ENCODE assay signal across 19 cellular contexts in genomic region chr12:46470975-46471374, GRCh38.
A peak's percentile ranks its signal among the peaks of the same experiment; 100 is the strongest.
DNase-seq lines count a peak whose midpoint lies in the region; TF ChIP-seq lines count a peak whose summit lies in the region.
"Had no signal": no experiment of that assay in that cellular context is flagged by ENCODE, and none has a peak within 500 bp of the region (broad histone marks: within the 10 kb centered on the region; RNA-seq: fewer than 3 reads in every experiment).

No MANE protein-coding gene starts in this region.

- H3K27me3 Mint-ChIP-seq in HFFc6 (ENCODE audit: insufficient read depth), result no peaks in the 10 kb centered on the region; the same call in 1 of the 2 replicates
- no peaks in the 10 kb centered on the region for H3K27me3 Mint-ChIP-seq in activated T-helper 2 cell treated with anti-CD3 and anti-CD28 coated beads, Interferon-gamma antibody, Interleukin-2, Interleukin-4, amounts not matched to agents 10 μg/mL and 5 μg/mL and 100 μg/mL, durations not matched to agents 14 hours and 24 hours and 36 hours (ENCODE audit: low read depth)
- H3K27me3 Mint-ChIP-seq: IgD-negative memory B cell had no signal

- H2BK15ac ChIP-seq in mesenchymal stem cell (ENCODE audit: low read depth, poor library complexity, severe bottlenecking), result no peak overlapping the region

- H3K4me1 Mint-ChIP-seq in HFFc6 (ENCODE audit: low read depth), result peaks cover 75% of the 10 kb centered on the region
- H3K4me1 Mint-ChIP-seq in activated T-helper 2 cell treated with anti-CD3 and anti-CD28 coated beads, Interferon-gamma antibody, Interleukin-2, Interleukin-4, amounts not matched to agents 10 μg/mL and 5 μg/mL and 100 μg/mL, durations not matched to agents 14 hours and 24 hours and 36 hours (ENCODE audit: low read depth), result peaks cover 32% of the 10 kb centered on the region

- H3K4me1 ChIP-seq in mesenchymal stem cell (ENCODE audit: control insufficient read depth, insufficient read depth, low read depth, low read length), result peaks cover 4% of the 10 kb centered on the region

- H3K9me3 Mint-ChIP-seq in HFFc6, result no peaks in the 10 kb centered on the region
- no peaks in the 10 kb centered on the region for H3K9me3 Mint-ChIP-seq in activated T-helper 2 cell treated with anti-CD3 and anti-CD28 coated beads, Interferon-gamma antibody, Interleukin-2, Interleukin-4, amounts not matched to agents 10 μg/mL and 5 μg/mL and 100 μg/mL, durations not matched to agents 14 hours and 24 hours and 36 hours
- H3K9me3 Mint-ChIP-seq: GM23338, IgD-negative memory B cell had no signal

- intact Hi-C loops in activated T-helper 2 cell treated with anti-CD3 and anti-CD28 coated beads, Interferon-gamma antibody, Interleukin-2, Interleukin-4, amounts not matched to agents 10 μg/mL and 5 μg/mL and 100 μg/mL, durations not matched to agents 14 hours and 24 hours and 36 hours (cut with micrococcal nuclease), result loop anchor here (1.0 to 5.0 kb wide), 3 partner anchors 46 to 254 kb away; no protein-coding TSS in a partner anchor

- peaks cover 6% of the 10 kb centered on the region for H3K79me1 ChIP-seq in mesenchymal stem cell (replicated peaks; ENCODE audit: low read length, poor library complexity, severe bottlenecking)

- no peak overlapping the region for H3K4ac ChIP-seq in mesenchymal stem cell (ENCODE audit: low read depth in 1 of 2, low read length in 2 of 2)

- peak overlapping the region; percentile 18 to 19 for H3K18ac ChIP-seq in mesenchymal stem cell (ENCODE audit: low read depth in 1 of 2, low read length in 2 of 2)

- H3K27ac ChIP-seq in mesenchymal stem cell (ENCODE audit: low read length, poor library complexity, severe bottlenecking), result no peak overlapping the region
- H3K27ac ChIP-seq: ascending aorta, SJCRH30, thyroid gland had no signal

- H3K36me3 Mint-ChIP-seq in HFFc6 (ENCODE audit: low read depth), result peaks cover 26% of the 10 kb centered on the region
- H3K36me3 Mint-ChIP-seq in activated T-helper 2 cell treated with anti-CD3 and anti-CD28 coated beads, Interferon-gamma antibody, Interleukin-2, Interleukin-4, amounts not matched to agents 10 μg/mL and 5 μg/mL and 100 μg/mL, durations not matched to agents 14 hours and 24 hours and 36 hours (ENCODE audit: low read depth), result peaks cover 7% of the 10 kb centered on the region

- DNase-seq in ELR (ENCODE audit: low read depth), result peak; percentile 84
- no peak for DNase-seq in HFFc6
- no peak for DNase-seq in activated T-helper 2 cell treated with anti-CD3 and anti-CD28 coated beads, Interferon-gamma antibody, Interleukin-2, Interleukin-4, amounts not matched to agents 10 μg/mL and 5 μg/mL and 100 μg/mL, durations not matched to agents 14 hours and 24 hours and 36 hours (ENCODE audit: low spot score)
- peak; percentile 37 for DNase-seq in mesenchymal stem cell
- no peak for DNase-seq in NCI-H1105 treated with DMSO at 0.1 percent for 48 hours (lab: John Stamatoyannopoulos, UW)
- no peak for DNase-seq in NCI-H526 treated with DMSO at 0.1 percent for 48 hours (lab: John Stamatoyannopoulos, UW)
- no peak for DNase-seq in NCI-H2029 (lab: John Stamatoyannopoulos, UW)
- DNase-seq in NOMO-1 treated with dmso at 0.1 percent for 144 hours (lab: John Stamatoyannopoulos, UW; ENCODE audit: unreplicated experiment), result no peak
- DNase-seq: activated CD4-positive, CD25-positive, alpha-beta regulatory T cell treated with anti-CD3 and anti-CD28 coated beads, Interleukin-2, amount 50 U/mL, for 72 hours; activated CD8-positive, alpha-beta memory T cell treated with anti-CD3 and anti-CD28 coated beads, Interleukin-2, amount 50 U/mL, for 4 hours; hypothalamus; NCI-H2107; NCI-H524 treated with DMSO at 0.1 percent for 48 hours; SJCRH30; T-helper 9 cell; thyroid gland had no signal

- peak overlapping the region; percentile 26 for H2AK5ac ChIP-seq in mesenchymal stem cell (ENCODE audit: low read length, severe bottlenecking)

- no peak overlapping the region for H2BK5ac ChIP-seq in mesenchymal stem cell (ENCODE audit: low read depth, low read length, poor library complexity, severe bottlenecking)

- H4K8ac ChIP-seq in mesenchymal stem cell (ENCODE audit: low read length), result peak overlapping the region; percentile 19

- WGBS in mesenchymal stem cell, result 81% methylated on average over 1 of the region's 1 CpG

- no peak overlapping the region for H2AFZ ChIP-seq in mesenchymal stem cell (ENCODE audit: low read depth, low read length)
- H2AFZ ChIP-seq: GM23338 had no signal

- H3K4me3 Mint-ChIP-seq in HFFc6, result no peak overlapping the region
- H3K4me3 Mint-ChIP-seq in activated T-helper 2 cell treated with anti-CD3 and anti-CD28 coated beads, Interferon-gamma antibody, Interleukin-2, Interleukin-4, amounts not matched to agents 10 μg/mL and 5 μg/mL and 100 μg/mL, durations not matched to agents 14 hours and 24 hours and 36 hours (ENCODE audit: low read depth), result peak overlapping the region; percentile 18
- H3K4me3 Mint-ChIP-seq: GM23338 had no signal

- H3K36me3 ChIP-seq in mesenchymal stem cell (ENCODE audit: control insufficient read depth in 1 of 2, insufficient read depth in 2 of 2, low read depth in 1 of 2, low read length in 2 of 2), result no peaks in the 10 kb centered on the region
- H3K36me3 ChIP-seq: ascending aorta, SJCRH30, thyroid gland had no signal

- no peak overlapping the region for H3K14ac ChIP-seq in mesenchymal stem cell (ENCODE audit: low read length in 2 of 2)

- peak overlapping the region in 1 of 2 experiments; percentile 24 for H2BK12ac ChIP-seq in mesenchymal stem cell (ENCODE audit: low read length in 2 of 2)

- H3K9me3 ChIP-seq in mesenchymal stem cell (ENCODE audit: control insufficient read depth, low read length), result peaks cover 2% of the 10 kb centered on the region
- H3K9me3 ChIP-seq: ascending aorta, SJCRH30, thyroid gland had no signal

- H3K23ac ChIP-seq in mesenchymal stem cell (ENCODE audit: low read length in 2 of 2), result no peak overlapping the region

- H4K91ac ChIP-seq in mesenchymal stem cell (ENCODE audit: low read length), result no peak overlapping the region

- no peak overlapping the region for H3K4me3 ChIP-seq in mesenchymal stem cell (ENCODE audit: insufficient read depth in 1 of 2, low read depth in 1 of 2, low read length in 2 of 2)
- H3K4me3 ChIP-seq: ascending aorta, GM23338, SJCRH30, thyroid gland had no signal

- peak overlapping the region; percentile 57 for H3K27ac Mint-ChIP-seq in HFFc6
- H3K27ac Mint-ChIP-seq in activated T-helper 2 cell treated with anti-CD3 and anti-CD28 coated beads, Interferon-gamma antibody, Interleukin-2, Interleukin-4, amounts not matched to agents 10 μg/mL and 5 μg/mL and 100 μg/mL, durations not matched to agents 14 hours and 24 hours and 36 hours, result peak overlapping the region; percentile 6

- H2BK120ac ChIP-seq in mesenchymal stem cell (ENCODE audit: low read depth, low read length), result peak overlapping the region; percentile 21

- H3K27me3 ChIP-seq in mesenchymal stem cell (ENCODE audit: control insufficient read depth in 1 of 2, insufficient read depth in 1 of 2, low read length in 2 of 2), result no peaks in the 10 kb centered on the region
- H3K27me3 ChIP-seq: ascending aorta, SJCRH30, thyroid gland had no signal

- no peak overlapping the region for H3K4me2 ChIP-seq in mesenchymal stem cell (ENCODE audit: low read length, poor library complexity, severe bottlenecking)
- H3K4me2 ChIP-seq: GM23338 had no signal

- TF ChIP-seq CTCF in HFFc6 (IDR thresholded peaks at IDR 0.05), result no peak

- H3K9ac ChIP-seq in mesenchymal stem cell (ENCODE audit: low read length), result no peak overlapping the region

Comparison
In these comparisons a context has a peak if more than half of its experiments do, and no peak if none do; other contexts are left out.
1. DNase-seq: peak in ELR (single experiment) and mesenchymal stem cell (single experiment); none in HFFc6 (single experiment), activated T-helper 2 cell treated with anti-CD3 and anti-CD28 coated beads, Interferon-gamma antibody, Interleukin-2, Interleukin-4, amounts not matched to agents 10 μg/mL and 5 μg/mL and 100 μg/mL, durations not matched to agents 14 hours and 24 hours and 36 hours (single experiment), NCI-H1105 treated with DMSO at 0.1 percent for 48 hours (single experiment), NCI-H526 treated with DMSO at 0.1 percent for 48 hours (single experiment), NCI-H2029 (single experiment) and NOMO-1 treated with dmso at 0.1 percent for 144 hours (single experiment).